Comparison of ENCODE assay signal across 1 cellular context in genomic region chr1:23554481-23555224, GRCh38.
A peak's percentile ranks its signal among the peaks of the same experiment; 100 is the strongest.
TF ChIP-seq lines count a peak whose summit lies in the region.

No MANE protein-coding gene starts in this region.

TF ChIP-seq in IMR-90, 13 proteins besides CTCF, POLR2A, EP300 and RAD21:
- TF ChIP-seq MXI1 (IDR thresholded peaks at IDR 0.05; ENCODE audit: borderline replicate concordance, low read depth, low read length) = peak; percentile 61; the same call in 1 of the 2 replicates
- no peak for TF ChIP-seq CEBPB (IDR thresholded peaks at IDR 0.05; ENCODE audit: low read depth, low read length)
- peak; percentile 7; the same call in 1 of the 2 replicates for TF ChIP-seq FOS (IDR thresholded peaks at IDR 0.05; ENCODE audit: low read depth, low read length)
- no peak for TF ChIP-seq BHLHE40 (IDR thresholded peaks at IDR 0.05; ENCODE audit: low read depth, low read length)
- no peak for TF ChIP-seq ELK1 (IDR thresholded peaks at IDR 0.05; ENCODE audit: borderline replicate concordance, low read depth, low read length)
- TF ChIP-seq SMC3 (IDR thresholded peaks at IDR 0.05; ENCODE audit: low read depth, low read length) = peak; percentile 31; the same call in 1 of the 2 replicates
- TF ChIP-seq RFX5 (IDR thresholded peaks at IDR 0.05; ENCODE audit: low read depth, low read length) = no peak
- 0 out of 2 replicates have a peak, but pooled peaks have one; percentile 86 for TF ChIP-seq CHD1 (IDR thresholded peaks at IDR 0.05; ENCODE audit: low read depth, low read length)
- peak; percentile 93 for TF ChIP-seq USF2 (IDR thresholded peaks at IDR 0.05; ENCODE audit: low read depth, low read length)
- TF ChIP-seq RCOR1 (IDR thresholded peaks at IDR 0.05; ENCODE audit: insufficient replicate concordance, low read length) = no peak
- TF ChIP-seq MAZ (IDR thresholded peaks at IDR 0.05; ENCODE audit: borderline replicate concordance, low read depth, low read length) = peak; percentile 91
- peak; percentile 4; the same call in 1 of the 2 replicates for TF ChIP-seq NFE2L2 (IDR thresholded peaks at IDR 0.05; ENCODE audit: low read depth, low read length)
- TF ChIP-seq MAFK (IDR thresholded peaks at IDR 0.05; ENCODE audit: low read depth, low read length) = no peak
TF ChIP-seq in IMR-90: peak in this region for 7.
